14 cellular contexts compared by ENCODE assay signal in genomic region chr4:182019148-182019652, GRCh38.
A peak's percentile ranks its signal among the peaks of the same experiment; 100 is the strongest.
DNase-seq lines count a peak whose midpoint lies in the region; ATAC-seq and TF ChIP-seq lines count a peak whose summit lies in the region.
"Had no signal": no experiment of that assay in that cellular context is flagged by ENCODE, and none has a peak within 500 bp of the region (broad histone marks: within the 10 kb centered on the region; RNA-seq: fewer than 3 reads in every experiment).

No MANE protein-coding gene starts in this region.

- H3K9me3 ChIP-seq in MM.1S (replicated peaks; ENCODE audit: insufficient read depth, low read length): no peaks in the 10 kb centered on the region
- H3K9me3 ChIP-seq: prostate gland had no signal

- no peak overlapping the region for H3K4me3 ChIP-seq in MM.1S (ENCODE audit: low read length)
- H3K4me3 ChIP-seq: prostate gland had no signal

- H3K27ac ChIP-seq in MM.1S (ENCODE audit: low read length): peak overlapping the region; percentile 5; the same call in 1 of the 2 replicates
- H3K27ac ChIP-seq: prostate gland had no signal

- H2AFZ ChIP-seq in MM.1S (ENCODE audit: low read length): no peak overlapping the region

- no peak overlapping the region for H3K9ac ChIP-seq in MM.1S (ENCODE audit: low read length)

- no peaks in the 10 kb centered on the region for H3K27me3 ChIP-seq in MM.1S (replicated peaks; ENCODE audit: insufficient read depth, low read length)

- DNase-seq in MM.1S (peak; percentile 67), NCI-H524 treated with DMSO at 0.1 percent for 48 hours (lab: John Stamatoyannopoulos, UW) (no peak), 8988T (no peak)
- DNase-seq in activated T-cell treated with anti-CD3 and anti-CD28 coated beads, Interleukin-2, amount 50 U/mL, for 1 hour: no peak
- no peak for DNase-seq in activated CD4-positive, alpha-beta T cell treated with anti-CD3 and anti-CD28 coated beads for 48 hours
- DNase-seq: activated B cell treated with CpG ODN at 0.5 μM for 24 hours; activated naive CD4-positive, alpha-beta T cell; foreskin fibroblast; Karpas-422 had no signal

- no peak for TF ChIP-seq CTCF in MM.1S (IDR thresholded peaks at IDR 0.05; ENCODE audit: low read length)

- H3F3A ChIP-seq in MM.1S (ENCODE audit: insufficient read depth, low read length): no peaks in the 10 kb centered on the region

- ATAC-seq in GM18520 (IDR thresholded peaks at IDR 0.05; ENCODE audit: unreplicated experiment) (peak; percentile 76), GM21360 (IDR thresholded peaks at IDR 0.05; ENCODE audit: unreplicated experiment) (peak; percentile 86), HG02973 (IDR thresholded peaks at IDR 0.05; ENCODE audit: unreplicated experiment) (peak; percentile 69)
- ATAC-seq: Right ventricle myocardium inferior had no signal

- no peak overlapping the region; the same call in 1 of the 2 replicates for H3K4me2 ChIP-seq in MM.1S (ENCODE audit: low read depth, low read length)

- H3K4me1 ChIP-seq in MM.1S (ENCODE audit: low read length): peaks cover 10% of the 10 kb centered on the region; the same call in 1 of the 2 replicates
- H3K4me1 ChIP-seq: prostate gland had no signal

- H3K79me2 ChIP-seq in MM.1S (ENCODE audit: low read length): no peaks in the 10 kb centered on the region

- no peaks in the 10 kb centered on the region for H3K36me3 ChIP-seq in MM.1S (replicated peaks; ENCODE audit: insufficient read depth, low read length)
- H3K36me3 ChIP-seq: prostate gland had no signal

- no peaks in the 10 kb centered on the region for H4K20me1 ChIP-seq in MM.1S (ENCODE audit: insufficient read depth, low read length)

- H3K9me2 ChIP-seq in MM.1S (replicated peaks; ENCODE audit: insufficient read depth, low read length): no peaks in the 10 kb centered on the region
